Comparison of ENCODE assay signal across 12 cellular contexts in genomic region chr2:117856415-117857210, GRCh38. TPM values are rescaled to one million over a fixed set of nuclear protein-coding genes. Genes with fewer than 3 reads are reported as not detected.
DNase-seq lines count a peak whose midpoint lies in the region; ATAC-seq and TF ChIP-seq lines count a peak whose summit lies in the region.
"Had no signal": no experiment of that assay in that cellular context is flagged by ENCODE, and none has a peak within 500 bp of the region (broad histone marks: within the 10 kb centered on the region; RNA-seq: fewer than 3 reads in every experiment).

No MANE protein-coding gene starts in this region.

- intact Hi-C loops in natural killer cell (cut with micrococcal nuclease), result no loop called here

- no peaks in the 10 kb centered on the region for H3K9me3 Mint-ChIP-seq in natural killer cell
- no peaks in the 10 kb centered on the region for H3K9me3 Mint-ChIP-seq in activated T-cell treated with anti-CD3 and anti-CD28 coated beads, Interleukin-2, amount 50 U/mL, for 4 hours
- H3K9me3 Mint-ChIP-seq: activated naive CD8-positive, alpha-beta T cell treated with anti-CD3 and anti-CD28 coated beads, Interleukin-2, amount 10 ng/mL, durations not matched to agents 7 days and 5 days had no signal

- no peaks in the 10 kb centered on the region for H3K79me2 ChIP-seq in ACC112 (ENCODE audit: control insufficient read depth, insufficient read depth, low read length, unreplicated experiment)

- no peak for ATAC-seq in natural killer cell
- no peak for ATAC-seq in activated T-cell treated with anti-CD3 and anti-CD28 coated beads, Interleukin-2, amount 50 U/mL, for 4 hours

- peaks cover 23% of the 10 kb centered on the region for H3K27me3 ChIP-seq in ACC112 (ENCODE audit: insufficient read depth, low read length)
- H3K27me3 ChIP-seq: BLaER1 had no signal

- peak overlapping the region; percentile 41 for H3K4me3 ChIP-seq in ACC112 (ENCODE audit: low read depth, low read length)
- H3K4me3 ChIP-seq: BLaER1 had no signal

- peaks cover 25% of the 10 kb centered on the region for H3K4me1 ChIP-seq in ACC112 (ENCODE audit: control insufficient read depth, insufficient read depth, low read length, unreplicated experiment)

- no peaks in the 10 kb centered on the region for H3K4me1 Mint-ChIP-seq in natural killer cell
- H3K4me1 Mint-ChIP-seq in activated T-cell treated with anti-CD3 and anti-CD28 coated beads, Interleukin-2, amount 50 U/mL, for 4 hours (ENCODE audit: low read depth), result no peaks in the 10 kb centered on the region
- H3K4me1 Mint-ChIP-seq: activated naive CD8-positive, alpha-beta T cell treated with anti-CD3 and anti-CD28 coated beads, Interleukin-2, amount 10 ng/mL, durations not matched to agents 7 days and 5 days had no signal

- H2AFZ ChIP-seq in ACC112 (ENCODE audit: low read length, unreplicated experiment), result peak overlapping the region; percentile 16

- peaks cover 23 to 67% of the 10 kb centered on the region in 2 donors for H3K27me3 Mint-ChIP-seq in natural killer cell (ENCODE audit: low read depth in 2 of 2)
- peaks cover 40% of the 10 kb centered on the region for H3K27me3 Mint-ChIP-seq in activated T-cell treated with anti-CD3 and anti-CD28 coated beads, Interleukin-2, amount 50 U/mL, for 4 hours (ENCODE audit: low read depth)

- H3K36me3 ChIP-seq in ACC112 (ENCODE audit: insufficient read depth, low read length), result no peaks in the 10 kb centered on the region
- H3K36me3 ChIP-seq: BLaER1 had no signal

- TF ChIP-seq CTCF in natural killer cell (IDR thresholded peaks at IDR 0.05), result no peak

- DNase-seq in HS-27A (ENCODE audit: low read depth) (peak; percentile 99), amniotic epithelial cell (ENCODE audit: low read depth) (peak; percentile 95), glomerular visceral epithelial cell (ENCODE audit: extremely low spot score) (peak; percentile 92), natural killer cell (no peak), activated T-cell treated with anti-CD3 and anti-CD28 coated beads for 4 hours (no peak), NCI-H1105 treated with DMSO at 0.1 percent for 48 hours (lab: John Stamatoyannopoulos, UW) (no peak)
- no peak for DNase-seq in activated T-cell treated with anti-CD3 and anti-CD28 coated beads, Interleukin-2, amount 50 U/mL, for 4 hours
- DNase-seq: activated naive CD8-positive, alpha-beta T cell treated with anti-CD3 and anti-CD28 coated beads, Interleukin-2, amount 10 ng/mL, durations not matched to agents 7 days and 5 days; SHP77; stimulated activated naive CD4-positive, alpha-beta T cell treated with Interleukin-2 at 50 U/mL for 16 hours had no signal

- no peaks in the 10 kb centered on the region for H3K36me3 Mint-ChIP-seq in natural killer cell
- no peaks in the 10 kb centered on the region for H3K36me3 Mint-ChIP-seq in activated T-cell treated with anti-CD3 and anti-CD28 coated beads, Interleukin-2, amount 50 U/mL, for 4 hours (ENCODE audit: insufficient read depth)
- H3K36me3 Mint-ChIP-seq: activated naive CD8-positive, alpha-beta T cell treated with anti-CD3 and anti-CD28 coated beads, Interleukin-2, amount 10 ng/mL, durations not matched to agents 7 days and 5 days had no signal

- peak overlapping the region; percentile 81 for H3K27ac ChIP-seq in ACC112 (ENCODE audit: low read depth, low read length)
- H3K27ac ChIP-seq: BLaER1 had no signal

- no peak overlapping the region for H3K27ac Mint-ChIP-seq in natural killer cell
- H3K27ac Mint-ChIP-seq: activated naive CD8-positive, alpha-beta T cell treated with anti-CD3 and anti-CD28 coated beads, Interleukin-2, amount 10 ng/mL, durations not matched to agents 7 days and 5 days had no signal

- H3K4me3 Mint-ChIP-seq in natural killer cell, result no peak overlapping the region
- H3K4me3 Mint-ChIP-seq in activated T-cell treated with anti-CD3 and anti-CD28 coated beads, Interleukin-2, amount 50 U/mL, for 4 hours, result no peak overlapping the region
- H3K4me3 Mint-ChIP-seq: activated naive CD8-positive, alpha-beta T cell treated with anti-CD3 and anti-CD28 coated beads, Interleukin-2, amount 10 ng/mL, durations not matched to agents 7 days and 5 days had no signal

RNA-seq across cellular contexts. Expression of gene DDX18, which starts 42.1 kb away (rescaled TPM):
- 10 to 100 TPM; 65.2 to 68.6 (median 67.8) TPM for total RNA-seq in natural killer cell
- total RNA-seq in activated T-cell treated with anti-CD3 and anti-CD28 coated beads, Interleukin-2, amount 50 U/mL, for 4 hours, result 100 to 1,000 TPM; 204 to 229 (median 210) TPM

Comparison
In these comparisons a context has a peak if more than half of its experiments do, and no peak if none do; other contexts are left out.
1. DNase-seq: peak in HS-27A (single experiment), amniotic epithelial cell (single experiment) and glomerular visceral epithelial cell (single experiment); none in natural killer cell (single experiment), activated T-cell treated with anti-CD3 and anti-CD28 coated beads for 4 hours (single experiment), NCI-H1105 treated with DMSO at 0.1 percent for 48 hours (single experiment) and activated T-cell treated with anti-CD3 and anti-CD28 coated beads, Interleukin-2, amount 50 U/mL, for 4 hours (single experiment).